ENCODE assay signal across 9 cellular contexts in the genomic region with DNA sequence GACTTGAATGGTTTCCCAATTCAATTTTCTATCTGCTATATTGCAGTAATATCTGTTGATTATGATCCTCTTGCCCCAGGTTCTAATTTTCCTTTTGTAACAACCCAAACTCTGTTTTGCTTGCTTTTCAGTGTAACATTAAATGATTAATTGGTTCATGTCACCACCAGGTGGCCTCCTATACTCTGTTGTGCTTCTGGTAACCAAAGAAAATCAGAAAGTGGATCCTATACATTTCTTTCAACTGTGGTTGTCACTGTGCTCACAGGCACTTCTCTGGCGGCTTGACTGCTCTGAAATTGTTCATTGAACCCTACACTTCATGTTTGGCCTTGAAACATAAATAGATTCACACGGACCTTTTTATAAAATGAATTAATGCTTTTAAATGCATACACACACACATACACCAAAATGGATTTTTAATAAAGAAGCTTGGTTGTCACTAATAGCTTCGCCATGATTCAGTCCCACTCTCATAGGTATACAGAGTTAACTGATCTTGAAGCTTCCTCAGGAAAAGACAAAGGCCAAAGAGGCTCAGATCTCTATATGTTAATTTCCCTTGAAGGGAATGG.
A peak's percentile ranks its signal among the peaks of the same experiment; 100 is the strongest.
DNase-seq lines count a peak whose midpoint lies in the region; ATAC-seq and TF ChIP-seq lines count a peak whose summit lies in the region.
"Had no signal": no experiment of that assay in that cellular context is flagged by ENCODE, and none has a peak within 500 bp of the region (broad histone marks: within the 10 kb centered on the region; RNA-seq: fewer than 3 reads in every experiment).

No MANE protein-coding gene starts in this region.

- ATAC-seq in HG03045 (IDR thresholded peaks at IDR 0.05; ENCODE audit: unreplicated experiment) = no peak
- ATAC-seq in CD4-positive, alpha-beta T cell (ENCODE audit: poor library complexity) = no peak

- no peaks in the 10 kb centered on the region for H3K27me3 Mint-ChIP-seq in CD4-positive, alpha-beta T cell

- POLR2A ChIA-PET in HEK293T (lab: Yijun Ruan, JAX) = no interaction called here
- POLR2A ChIA-PET in CD4-positive, alpha-beta T cell (lab: Charles Lee) = no interaction called here

- DNase-seq in ELF-1 (ENCODE audit: low read depth, low spot score) (peak; percentile 13), HEK293T (ENCODE audit: extremely low spot score) (peak; percentile 49), NCI-H2171 treated with DMSO at 0.1 percent for 48 hours (lab: John Stamatoyannopoulos, UW) (peak; percentile 60), astrocyte of the cerebellum (ENCODE audit: low read depth) (peak; percentile 42), inferior parietal cortex (ENCODE audit: extremely low spot score) (peak; percentile 85), transverse colon (no peak)
- DNase-seq in CD4-positive, alpha-beta T cell = no peak

- intact Hi-C loops in transverse colon (cut with DNase I; ENCODE audit: low total_unique reads) = no loop called here
- intact Hi-C loops in CD4-positive, alpha-beta T cell (cut with DNase I, micrococcal nuclease) = no loop called here

- H3K9me3 Mint-ChIP-seq in CD4-positive, alpha-beta T cell = no peaks in the 10 kb centered on the region
- H3K9me3 Mint-ChIP-seq: T-helper 1 cell treated with Interleukin-12 subunit alpha and Interleukin-12 subunit beta and Interleukin-4 antibody, amounts not matched to agents 30 μg/mL and 1 μg/mL, for 36 hours had no signal

- WGBS in transverse colon (ENCODE audit: low coverage in 1 of 2), 2 donors = 45 to 52% methylated on average over 3 of the region's 3 CpGs

- TF ChIP-seq EP300 in transverse colon (IDR thresholded peaks at IDR 0.05; ENCODE audit: low read depth) = no peak

- peak; percentile 42 for TF ChIP-seq CTCF in astrocyte of the cerebellum (IDR thresholded peaks at IDR 0.05; ENCODE audit: low read depth, low read length, missing control alignments)
- TF ChIP-seq CTCF in transverse colon (IDR thresholded peaks at IDR 0.05) = peak; percentile 43 to 50 (median 46)
- TF ChIP-seq CTCF in CD4-positive, alpha-beta T cell (IDR thresholded peaks at IDR 0.05) = no peak

- no peaks in the 10 kb centered on the region for H3K36me3 ChIP-seq in transverse colon

- H3K4me1 Mint-ChIP-seq in CD4-positive, alpha-beta T cell (ENCODE audit: low read depth) = no peaks in the 10 kb centered on the region

- H3K27ac ChIP-seq in transverse colon = peak overlapping the region in 2 of 4 donors; percentile 68 to 76
- no peak overlapping the region for H3K27ac ChIP-seq in CD4-positive, alpha-beta T cell (ENCODE audit: low read depth, low read length)

- H3K9me3 ChIP-seq in transverse colon = no peaks in the 10 kb centered on the region
- H3K9me3 ChIP-seq in CD4-positive, alpha-beta T cell (ENCODE audit: control insufficient read depth, low read length) = no peaks in the 10 kb centered on the region

- no peaks in the 10 kb centered on the region for H3K36me3 Mint-ChIP-seq in CD4-positive, alpha-beta T cell (ENCODE audit: low read depth)

- no peaks in the 10 kb centered on the region for H3K27me3 ChIP-seq in transverse colon
- H3K27me3 ChIP-seq in CD4-positive, alpha-beta T cell (ENCODE audit: control insufficient read depth, insufficient read depth, low read length) = no peaks in the 10 kb centered on the region

- no peak overlapping the region for H3K4me3 Mint-ChIP-seq in CD4-positive, alpha-beta T cell
- H3K4me3 Mint-ChIP-seq: T-helper 1 cell treated with Interleukin-12 subunit alpha and Interleukin-12 subunit beta and Interleukin-4 antibody, amounts not matched to agents 30 μg/mL and 1 μg/mL, for 36 hours had no signal

- TF ChIP-seq POLR2A in transverse colon (IDR thresholded peaks at IDR 0.05) = no peak

- in situ Hi-C loops in astrocyte of the cerebellum (cut with HindIII; ENCODE audit: low sequenced_read_pairs) = loop anchor here (10.0 to 25.0 kb wide), 2 partner anchors 114 to 124 kb away; no protein-coding TSS in a partner anchor
- in situ Hi-C loops in transverse colon (cut with MboI; ENCODE audit: low pct_ligation_motif_present in 1 of 4, low pct_unique_long_range_greater_than_20kb in 1 of 4, low sequenced_read_pairs in 3 of 4) = loop anchor here in 1 of 4 donors (25.0 kb wide), 1 partner anchor 1076 kb away; no protein-coding TSS in a partner anchor

- no peak overlapping the region for H3K27ac Mint-ChIP-seq in CD4-positive, alpha-beta T cell
- H3K27ac Mint-ChIP-seq: T-helper 1 cell treated with Interleukin-12 subunit alpha and Interleukin-12 subunit beta and Interleukin-4 antibody, amounts not matched to agents 30 μg/mL and 1 μg/mL, for 36 hours had no signal

- no peak overlapping the region for H3K4me3 ChIP-seq in astrocyte of the cerebellum (ENCODE audit: low read depth, low read length)
- H3K4me3 ChIP-seq in transverse colon = no peak overlapping the region

- peaks cover 0 to 19% (median 8%) of the 10 kb centered on the region in 4 donors for H3K4me1 ChIP-seq in transverse colon

- CTCF ChIA-PET in HEK293T (lab: Yijun Ruan, JAX) = interaction anchor here (0.6 to 0.8 kb wide), 3 partner anchors 115 to 1093 kb away, joined by 3 to 4 read pairs (median 3); no protein-coding TSS in a partner anchor
- CTCF ChIA-PET in CD4-positive, alpha-beta T cell (lab: Charles Lee) = no interaction called here

TF ChIP-seq in HEK293T, 16 proteins besides CTCF, POLR2A, EP300 and RAD21:
- no peak for TF ChIP-seq TARDBP (IDR thresholded peaks at IDR 0.05)
- TF ChIP-seq, protein P1, sequence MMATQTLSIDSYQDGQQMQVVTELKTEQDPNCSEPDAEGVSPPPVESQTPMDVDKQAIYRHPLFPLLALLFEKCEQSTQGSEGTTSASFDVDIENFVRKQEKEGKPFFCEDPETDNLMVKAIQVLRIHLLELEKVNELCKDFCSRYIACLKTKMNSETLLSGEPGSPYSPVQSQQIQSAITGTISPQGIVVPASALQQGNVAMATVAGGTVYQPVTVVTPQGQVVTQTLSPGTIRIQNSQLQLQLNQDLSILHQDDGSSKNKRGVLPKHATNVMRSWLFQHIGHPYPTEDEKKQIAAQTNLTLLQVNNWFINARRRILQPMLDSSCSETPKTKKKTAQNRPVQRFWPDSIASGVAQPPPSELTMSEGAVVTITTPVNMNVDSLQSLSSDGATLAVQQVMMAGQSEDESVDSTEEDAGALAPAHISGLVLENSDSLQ (IDR thresholded peaks at IDR 0.05) = peak; percentile 59
TF ChIP-seq in HEK293T: peak in this region for 1.

Comparison
In these comparisons a context has a peak if more than half of its experiments do, and no peak if none do; other contexts are left out.
1. DNase-seq: peak in ELF-1 (single experiment), HEK293T (single experiment), NCI-H2171 treated with DMSO at 0.1 percent for 48 hours (single experiment), astrocyte of the cerebellum (single experiment) and inferior parietal cortex (single experiment); none in transverse colon (single experiment) and CD4-positive, alpha-beta T cell (0 of 10).